Comparison of ENCODE assay signal across 1 cellular context in genomic region chr9:92029553-92029952, GRCh38.
TF ChIP-seq lines count a peak whose summit lies in the region.

No MANE protein-coding gene starts in this region.

TF ChIP-seq in H1, 55 proteins besides CTCF, POLR2A, EP300 and RAD21:
- TF ChIP-seq, protein P1, sequence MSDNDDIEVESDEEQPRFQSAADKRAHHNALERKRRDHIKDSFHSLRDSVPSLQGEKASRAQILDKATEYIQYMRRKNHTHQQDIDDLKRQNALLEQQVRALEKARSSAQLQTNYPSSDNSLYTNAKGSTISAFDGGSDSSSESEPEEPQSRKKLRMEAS (IDR thresholded peaks at IDR 0.05) = no peak
- TF ChIP-seq HDAC6 (IDR thresholded peaks at IDR 0.05; ENCODE audit: low read depth, low read length) = no peak
- TF ChIP-seq RFX5 (IDR thresholded peaks at IDR 0.05; ENCODE audit: borderline replicate concordance, low read depth, low read length) = no peak
- no peak for TF ChIP-seq SIX5 (IDR thresholded peaks at IDR 0.05; ENCODE audit: low read depth, low read length)
- TF ChIP-seq, protein P2, sequence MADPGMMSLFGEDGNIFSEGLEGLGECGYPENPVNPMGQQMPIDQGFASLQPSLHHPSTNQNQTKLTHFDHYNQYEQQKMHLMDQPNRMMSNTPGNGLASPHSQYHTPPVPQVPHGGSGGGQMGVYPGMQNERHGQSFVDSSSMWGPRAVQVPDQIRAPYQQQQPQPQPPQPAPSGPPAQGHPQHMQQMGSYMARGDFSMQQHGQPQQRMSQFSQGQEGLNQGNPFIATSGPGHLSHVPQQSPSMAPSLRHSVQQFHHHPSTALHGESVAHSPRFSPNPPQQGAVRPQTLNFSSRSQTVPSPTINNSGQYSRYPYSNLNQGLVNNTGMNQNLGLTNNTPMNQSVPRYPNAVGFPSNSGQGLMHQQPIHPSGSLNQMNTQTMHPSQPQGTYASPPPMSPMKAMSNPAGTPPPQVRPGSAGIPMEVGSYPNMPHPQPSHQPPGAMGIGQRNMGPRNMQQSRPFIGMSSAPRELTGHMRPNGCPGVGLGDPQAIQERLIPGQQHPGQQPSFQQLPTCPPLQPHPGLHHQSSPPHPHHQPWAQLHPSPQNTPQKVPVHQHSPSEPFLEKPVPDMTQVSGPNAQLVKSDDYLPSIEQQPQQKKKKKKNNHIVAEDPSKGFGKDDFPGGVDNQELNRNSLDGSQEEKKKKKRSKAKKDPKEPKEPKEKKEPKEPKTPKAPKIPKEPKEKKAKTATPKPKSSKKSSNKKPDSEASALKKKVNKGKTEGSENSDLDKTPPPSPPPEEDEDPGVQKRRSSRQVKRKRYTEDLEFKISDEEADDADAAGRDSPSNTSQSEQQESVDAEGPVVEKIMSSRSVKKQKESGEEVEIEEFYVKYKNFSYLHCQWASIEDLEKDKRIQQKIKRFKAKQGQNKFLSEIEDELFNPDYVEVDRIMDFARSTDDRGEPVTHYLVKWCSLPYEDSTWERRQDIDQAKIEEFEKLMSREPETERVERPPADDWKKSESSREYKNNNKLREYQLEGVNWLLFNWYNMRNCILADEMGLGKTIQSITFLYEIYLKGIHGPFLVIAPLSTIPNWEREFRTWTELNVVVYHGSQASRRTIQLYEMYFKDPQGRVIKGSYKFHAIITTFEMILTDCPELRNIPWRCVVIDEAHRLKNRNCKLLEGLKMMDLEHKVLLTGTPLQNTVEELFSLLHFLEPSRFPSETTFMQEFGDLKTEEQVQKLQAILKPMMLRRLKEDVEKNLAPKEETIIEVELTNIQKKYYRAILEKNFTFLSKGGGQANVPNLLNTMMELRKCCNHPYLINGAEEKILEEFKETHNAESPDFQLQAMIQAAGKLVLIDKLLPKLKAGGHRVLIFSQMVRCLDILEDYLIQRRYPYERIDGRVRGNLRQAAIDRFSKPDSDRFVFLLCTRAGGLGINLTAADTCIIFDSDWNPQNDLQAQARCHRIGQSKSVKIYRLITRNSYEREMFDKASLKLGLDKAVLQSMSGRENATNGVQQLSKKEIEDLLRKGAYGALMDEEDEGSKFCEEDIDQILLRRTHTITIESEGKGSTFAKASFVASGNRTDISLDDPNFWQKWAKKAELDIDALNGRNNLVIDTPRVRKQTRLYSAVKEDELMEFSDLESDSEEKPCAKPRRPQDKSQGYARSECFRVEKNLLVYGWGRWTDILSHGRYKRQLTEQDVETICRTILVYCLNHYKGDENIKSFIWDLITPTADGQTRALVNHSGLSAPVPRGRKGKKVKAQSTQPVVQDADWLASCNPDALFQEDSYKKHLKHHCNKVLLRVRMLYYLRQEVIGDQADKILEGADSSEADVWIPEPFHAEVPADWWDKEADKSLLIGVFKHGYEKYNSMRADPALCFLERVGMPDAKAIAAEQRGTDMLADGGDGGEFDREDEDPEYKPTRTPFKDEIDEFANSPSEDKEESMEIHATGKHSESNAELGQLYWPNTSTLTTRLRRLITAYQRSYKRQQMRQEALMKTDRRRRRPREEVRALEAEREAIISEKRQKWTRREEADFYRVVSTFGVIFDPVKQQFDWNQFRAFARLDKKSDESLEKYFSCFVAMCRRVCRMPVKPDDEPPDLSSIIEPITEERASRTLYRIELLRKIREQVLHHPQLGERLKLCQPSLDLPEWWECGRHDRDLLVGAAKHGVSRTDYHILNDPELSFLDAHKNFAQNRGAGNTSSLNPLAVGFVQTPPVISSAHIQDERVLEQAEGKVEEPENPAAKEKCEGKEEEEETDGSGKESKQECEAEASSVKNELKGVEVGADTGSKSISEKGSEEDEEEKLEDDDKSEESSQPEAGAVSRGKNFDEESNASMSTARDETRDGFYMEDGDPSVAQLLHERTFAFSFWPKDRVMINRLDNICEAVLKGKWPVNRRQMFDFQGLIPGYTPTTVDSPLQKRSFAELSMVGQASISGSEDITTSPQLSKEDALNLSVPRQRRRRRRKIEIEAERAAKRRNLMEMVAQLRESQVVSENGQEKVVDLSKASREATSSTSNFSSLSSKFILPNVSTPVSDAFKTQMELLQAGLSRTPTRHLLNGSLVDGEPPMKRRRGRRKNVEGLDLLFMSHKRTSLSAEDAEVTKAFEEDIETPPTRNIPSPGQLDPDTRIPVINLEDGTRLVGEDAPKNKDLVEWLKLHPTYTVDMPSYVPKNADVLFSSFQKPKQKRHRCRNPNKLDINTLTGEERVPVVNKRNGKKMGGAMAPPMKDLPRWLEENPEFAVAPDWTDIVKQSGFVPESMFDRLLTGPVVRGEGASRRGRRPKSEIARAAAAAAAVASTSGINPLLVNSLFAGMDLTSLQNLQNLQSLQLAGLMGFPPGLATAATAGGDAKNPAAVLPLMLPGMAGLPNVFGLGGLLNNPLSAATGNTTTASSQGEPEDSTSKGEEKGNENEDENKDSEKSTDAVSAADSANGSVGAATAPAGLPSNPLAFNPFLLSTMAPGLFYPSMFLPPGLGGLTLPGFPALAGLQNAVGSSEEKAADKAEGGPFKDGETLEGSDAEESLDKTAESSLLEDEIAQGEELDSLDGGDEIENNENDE (IDR thresholded peaks at IDR 0.05; ENCODE audit: insufficient replicate concordance, low read length) = no peak
- no peak for TF ChIP-seq TAF7 (optimal IDR thresholded peaks at IDR 0.05; ENCODE audit: borderline replicate concordance, low read depth, low read length)
- TF ChIP-seq SAP30 (IDR thresholded peaks at IDR 0.05; ENCODE audit: insufficient read depth, insufficient replicate concordance, low read length) = no peak
